ENCODE assay signal across 8 cellular contexts in the genomic region with DNA sequence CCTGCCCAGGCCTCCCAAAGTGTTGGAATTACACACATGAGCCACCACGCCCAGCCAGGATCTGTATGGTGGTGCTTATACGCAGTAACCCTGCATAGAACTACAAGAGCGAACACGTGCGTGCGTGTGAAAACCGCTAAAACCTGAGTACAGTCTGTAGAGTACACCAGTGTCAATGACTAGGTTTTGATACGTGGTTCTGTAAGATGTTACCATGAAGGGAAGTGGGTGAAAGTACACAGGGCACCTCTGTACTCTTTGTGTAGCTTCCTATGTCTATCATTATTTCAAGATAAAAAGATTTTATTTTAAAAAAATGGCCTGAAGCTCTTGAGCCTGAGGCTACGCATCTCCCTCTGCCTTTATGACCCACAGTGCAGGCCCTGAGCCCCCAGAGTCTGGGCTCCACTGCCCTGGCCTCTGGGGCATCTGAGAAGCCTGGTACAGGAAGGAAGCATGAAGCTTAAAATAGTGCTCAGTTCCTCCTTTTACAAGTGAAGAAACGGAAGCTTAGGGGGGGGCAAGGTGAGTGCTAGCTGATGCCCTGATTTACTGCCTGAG. TPM values are rescaled to one million over a fixed set of nuclear protein-coding genes. Genes with fewer than 3 reads are reported as not detected.
DNase-seq lines count a peak whose midpoint lies in the region; ATAC-seq and TF ChIP-seq lines count a peak whose summit lies in the region.

No MANE protein-coding gene starts in this region.

- no peak for TF ChIP-seq EP300 in transverse colon (IDR thresholded peaks at IDR 0.05; ENCODE audit: low read depth)

- H3K4me3 Mint-ChIP-seq in activated CD4-positive, alpha-beta T cell treated with anti-CD3 and anti-CD28 coated beads, Interleukin-2, amount 10 ng/mL, durations not matched to agents 24 days and 14 days, result peak overlapping the region; percentile 36

- H3K4me3 ChIP-seq in transverse colon (no peak overlapping the region), SJCRH30 (no peak overlapping the region)

- 83% methylated on average over 3 to 10 of the region's 10 CpGs for WGBS in transverse colon (ENCODE audit: low coverage in 1 of 2), 2 donors

- H3K36me3 ChIP-seq in transverse colon (no peaks in the 10 kb centered on the region), SJCRH30 (no peaks in the 10 kb centered on the region)

- TF ChIP-seq POLR2A in GM19099 (IDR thresholded peaks at IDR 0.05; ENCODE audit: extremely low read depth, insufficient read length, low read depth) (peak; percentile 32), transverse colon (IDR thresholded peaks at IDR 0.05) (no peak)

- peaks cover 51% of the 10 kb centered on the region for H3K4me1 Mint-ChIP-seq in activated CD4-positive, alpha-beta T cell treated with anti-CD3 and anti-CD28 coated beads, Interleukin-2, amount 10 ng/mL, durations not matched to agents 24 days and 14 days

- H3K27ac ChIP-seq in transverse colon (no peak overlapping the region), SJCRH30 (no peak overlapping the region)

- H3K9me3 ChIP-seq in transverse colon, result no peaks in the 10 kb centered on the region
- H3K9me3 ChIP-seq in SJCRH30 (replicated peaks), result no peaks in the 10 kb centered on the region

- in situ Hi-C loops in transverse colon (cut with MboI; ENCODE audit: low pct_ligation_motif_present in 1 of 4, low pct_unique_long_range_greater_than_20kb in 1 of 4, low sequenced_read_pairs in 3 of 4), result no loop called here

- H3K27me3 ChIP-seq in transverse colon (no peaks in the 10 kb centered on the region), SJCRH30 (no peaks in the 10 kb centered on the region)

- H3K27me3 Mint-ChIP-seq in activated CD4-positive, alpha-beta T cell treated with anti-CD3 and anti-CD28 coated beads, Interleukin-2, amount 10 ng/mL, durations not matched to agents 24 days and 14 days, result no peaks in the 10 kb centered on the region

- peaks cover 13% of the 10 kb centered on the region for H3K36me3 Mint-ChIP-seq in activated CD4-positive, alpha-beta T cell treated with anti-CD3 and anti-CD28 coated beads, Interleukin-2, amount 10 ng/mL, durations not matched to agents 24 days and 14 days (ENCODE audit: low read depth)

- H3K4me1 ChIP-seq in transverse colon (no peaks in the 10 kb centered on the region), SJCRH30 (no peaks in the 10 kb centered on the region)

- H3K27ac Mint-ChIP-seq in activated CD4-positive, alpha-beta T cell treated with anti-CD3 and anti-CD28 coated beads, Interleukin-2, amount 10 ng/mL, durations not matched to agents 24 days and 14 days, result peak overlapping the region; percentile 82

- peak; percentile 79 for ATAC-seq in HG03097 (IDR thresholded peaks at IDR 0.05; ENCODE audit: low FRiP score, unreplicated experiment)

- DNase-seq in AML-193 (lab: John Stamatoyannopoulos, UW) (peak; percentile 51 to 57), transverse colon (peak; percentile 11), SJCRH30 (no peak), amniotic stem cell (lab: John Stamatoyannopoulos, UW) (no peak), cerebellar nuclear complex (lab: John Stamatoyannopoulos, UW) (no peak)
- peak; percentile 77 for DNase-seq in activated CD4-positive, alpha-beta T cell treated with anti-CD3 and anti-CD28 coated beads, Interleukin-2, amount 10 ng/mL, durations not matched to agents 24 days and 14 days

- TF ChIP-seq CTCF in transverse colon (IDR thresholded peaks at IDR 0.05), result no peak

- peaks cover 3% of the 10 kb centered on the region for H3K9me3 Mint-ChIP-seq in activated CD4-positive, alpha-beta T cell treated with anti-CD3 and anti-CD28 coated beads, Interleukin-2, amount 10 ng/mL, durations not matched to agents 24 days and 14 days

- intact Hi-C loops in activated CD4-positive, alpha-beta T cell treated with anti-CD3 and anti-CD28 coated beads, Interleukin-2, amount 10 ng/mL, durations not matched to agents 24 days and 14 days (cut with micrococcal nuclease), result no loop called here
- intact Hi-C loops in transverse colon (cut with DNase I; ENCODE audit: low total_unique reads), result no loop called here

RNA-seq across cellular contexts. Expression of a gene that starts 21.6 kb away (rescaled TPM):
- 1.2 TPM in 2 replicates for total RNA-seq in activated CD4-positive, alpha-beta T cell treated with anti-CD3 and anti-CD28 coated beads, Interleukin-2, amount 10 ng/mL, durations not matched to agents 24 days and 14 days
- total RNA-seq in transverse colon, result 10 to 100 TPM in 1 of 4 donors, not detected in 3; 10.0 TPM
- not detected in 2 replicates for total RNA-seq in SJCRH30 (2014; rRNA removed; shearing (Covaris generic))

Comparison
In these comparisons a context has a peak if more than half of its experiments do, and no peak if none do; other contexts are left out.
1. DNase-seq: peak in AML-193 (2 of 2), activated CD4-positive, alpha-beta T cell treated with anti-CD3 and anti-CD28 coated beads, Interleukin-2, amount 10 ng/mL, durations not matched to agents 24 days and 14 days (single experiment) and transverse colon (single experiment); none in SJCRH30 (0 of 2), amniotic stem cell (single experiment) and cerebellar nuclear complex (0 of 2).